Comparison of ENCODE assay signal across 10 cellular contexts in the genomic region with DNA sequence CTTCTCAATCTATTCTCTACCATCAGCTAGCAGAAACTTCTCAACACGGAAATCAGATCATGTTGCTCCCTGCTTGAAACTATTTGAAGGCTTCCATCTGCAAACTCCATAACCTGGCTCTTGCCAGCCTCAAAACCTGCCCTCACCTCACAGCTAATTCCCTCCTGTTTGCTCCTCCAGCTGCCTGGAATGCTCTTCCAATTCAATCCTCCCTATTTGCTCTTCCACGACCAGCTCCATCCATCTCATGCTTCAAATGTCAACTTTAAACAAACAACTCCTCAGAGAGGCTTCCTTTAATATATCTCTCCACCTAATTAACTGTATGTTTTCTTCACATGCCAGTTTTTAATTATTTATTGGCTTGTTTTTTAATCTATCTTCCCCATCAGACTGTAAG. TPM values are rescaled to one million over a fixed set of nuclear protein-coding genes. Genes with fewer than 3 reads are reported as not detected.
A peak's percentile ranks its signal among the peaks of the same experiment; 100 is the strongest.
DNase-seq lines count a peak whose midpoint lies in the region; ATAC-seq and TF ChIP-seq lines count a peak whose summit lies in the region.
"Had no signal": no experiment of that assay in that cellular context is flagged by ENCODE, and none has a peak within 500 bp of the region (broad histone marks: within the 10 kb centered on the region; RNA-seq: fewer than 3 reads in every experiment).

No MANE protein-coding gene starts in this region.

- ATAC-seq in GM18517 (IDR thresholded peaks at IDR 0.05; ENCODE audit: unreplicated experiment), result no peak
- ATAC-seq in HG03521 (IDR thresholded peaks at IDR 0.05; ENCODE audit: unreplicated experiment), result no peak
- no peak for ATAC-seq in esophagus mucosa
- ATAC-seq: activated CD4-positive, CD25-positive, alpha-beta regulatory T cell treated with anti-CD3 and anti-CD28 coated beads, Interleukin-2, amount 50 U/mL, for 24 hours; sciatic nerve had no signal

- no peak for DNase-seq in GM12865 (ENCODE audit: low read depth)
- no peak for DNase-seq in epithelial cell of esophagus (ENCODE audit: low read depth)
- no peak for DNase-seq in ovary
- no peak for DNase-seq in stimulated activated CD4-positive, alpha-beta T cell treated with anti-CD3 and anti-CD28 coated beads, Interleukin-15, amount 100 ng/mL, for 24 hours

- peaks cover 63% of the 10 kb centered on the region for H3K79me2 ChIP-seq in OCI-LY1 (ENCODE audit: insufficient read depth, low read length)

- TF ChIP-seq CTCF in GM12865 (IDR thresholded peaks at IDR 0.05; ENCODE audit: insufficient read depth, low read depth, low read length, missing control alignments) (no peak), OCI-LY1 (IDR thresholded peaks at IDR 0.05; ENCODE audit: low read length) (no peak), epithelial cell of esophagus (IDR thresholded peaks at IDR 0.05; ENCODE audit: insufficient read depth, low read depth, low read length, missing control alignments) (no peak), ovary (IDR thresholded peaks at IDR 0.05) (no peak)

- H3K27ac ChIP-seq in OCI-LY1 (ENCODE audit: low read depth, low read length, poor library complexity, severe bottlenecking), result peak overlapping the region; percentile 71
- no peak overlapping the region for H3K27ac ChIP-seq in ovary

- no peaks in the 10 kb centered on the region for H3K27me3 ChIP-seq in OCI-LY1 (ENCODE audit: insufficient read depth, low read length)
- no peaks in the 10 kb centered on the region for H3K27me3 ChIP-seq in ovary

- H4K20me1 ChIP-seq in OCI-LY1 (ENCODE audit: insufficient read depth, low read length), result no peaks in the 10 kb centered on the region

- H3F3A ChIP-seq in OCI-LY1 (ENCODE audit: insufficient read depth, low read length), result no peaks in the 10 kb centered on the region

- no peak for TF ChIP-seq EP300 in ovary (IDR thresholded peaks at IDR 0.05)

- intact Hi-C loops in ovary (cut with DNase I), result loop anchor here in 1 of 4 donors (5.0 kb wide), 1 partner anchor 48 kb away; no protein-coding TSS in a partner anchor

- H3K9me2 ChIP-seq in OCI-LY1 (ENCODE audit: low read depth, low read length), result no peaks in the 10 kb centered on the region

- 24 to 38% (median 26%) methylated on average over 2 of the region's 2 CpGs for WGBS in ovary, 3 donors

- H3K36me3 ChIP-seq in OCI-LY1 (ENCODE audit: insufficient read depth, low read length) (peaks cover 24% of the 10 kb centered on the region), ovary (no peaks in the 10 kb centered on the region)

- peak overlapping the region; percentile 94 for H3K4me2 ChIP-seq in OCI-LY1 (ENCODE audit: low read length)

- H3K9ac ChIP-seq in OCI-LY1 (ENCODE audit: low read length), result peak overlapping the region; percentile 94

- H3K4me3 ChIP-seq in GM12865 (ENCODE audit: low read depth, low read length) (peak overlapping the region; percentile 78), OCI-LY1 (ENCODE audit: low read depth, low read length, poor library complexity, severe bottlenecking) (peak overlapping the region; percentile 91), epithelial cell of esophagus (ENCODE audit: low read length) (peak overlapping the region; percentile 67), ovary (peak overlapping the region; percentile 74)

- H3K9me3 ChIP-seq in OCI-LY1 (ENCODE audit: low read length) (no peaks in the 10 kb centered on the region), ovary (no peaks in the 10 kb centered on the region)

- no peak for TF ChIP-seq POLR2A in ovary (IDR thresholded peaks at IDR 0.05)

- H2AFZ ChIP-seq in OCI-LY1 (ENCODE audit: low read length), result no peak overlapping the region

- H3K4me1 ChIP-seq in OCI-LY1 (ENCODE audit: insufficient read depth, low read length, severe bottlenecking), result peaks cover 26% of the 10 kb centered on the region
- peaks cover 4% of the 10 kb centered on the region for H3K4me1 ChIP-seq in ovary (ENCODE audit: insufficient read depth)

RNA-seq across cellular contexts. Expression of gene PLAA, which starts 1.5 kb away (rescaled TPM):
- total RNA-seq in ovary, result 10 to 100 TPM; 13.6 to 25.2 (median 20.2) TPM
- polyA plus RNA-seq in ovary, result 10 to 100 TPM; 11.6 to 27.2 TPM
- 21.6 TPM for total RNA-seq in esophagus mucosa

RNA-seq across cellular contexts. Expression of gene IFT74, which starts 10.6 kb away (rescaled TPM):
- total RNA-seq in ovary (10 to 100 TPM; 15.0 to 24.6 (median 18.0) TPM), esophagus mucosa (7.4 TPM)
- polyA plus RNA-seq in ovary, result 10 to 100 TPM in 1 of 2 donors, 1 to 10 TPM in 1; 9.2 to 13.3 TPM

RNA-seq across cellular contexts. Expression of gene CAAP1, which starts 53.0 kb away (rescaled TPM):
- total RNA-seq in ovary (10 to 100 TPM in 5 of 7 donors, 1 to 10 TPM in 2; 8.5 to 15.0 (median 10.5) TPM), esophagus mucosa (12.1 TPM)
- 10 to 100 TPM in 1 of 2 donors, 1 to 10 TPM in 1; 6.7 to 14.0 TPM for polyA plus RNA-seq in ovary

RNA-seq across cellular contexts. Expression of gene LRRC19, which starts 59.9 kb away (rescaled TPM):
- total RNA-seq in ovary, result under 1 TPM in 1 of 7 donors, not detected in 6; 0.08 TPM
- not detected for polyA plus RNA-seq in ovary
- total RNA-seq in esophagus mucosa, result 0.08 TPM
- total RNA-seq: sciatic nerve had no signal
